1 cellular context compared by ENCODE assay signal in the genomic region with DNA sequence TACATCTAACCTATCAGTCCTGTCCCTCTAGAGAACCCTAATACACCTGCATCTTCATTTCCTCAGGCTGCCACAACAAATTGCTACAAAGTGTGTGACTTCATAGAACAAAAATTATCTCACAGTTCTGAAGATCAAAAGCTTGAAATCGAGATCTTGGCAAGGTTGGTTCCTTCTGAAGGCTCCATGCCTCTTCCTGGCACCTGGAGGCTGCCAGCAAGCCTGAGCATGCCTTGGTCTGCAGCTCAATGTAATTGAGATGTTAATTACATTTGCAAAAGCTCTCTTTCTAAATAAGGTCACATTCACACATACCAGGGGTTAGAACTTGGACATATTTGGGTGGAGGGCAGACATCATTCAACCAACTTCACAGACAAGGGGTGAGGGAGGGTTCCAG.
TF ChIP-seq lines count a peak whose summit lies in the region.

No MANE protein-coding gene starts in this region.

TF ChIP-seq in HEK293, 187 proteins besides CTCF, POLR2A, EP300 and RAD21 (continued from another document):
- TF ChIP-seq, protein P1, sequence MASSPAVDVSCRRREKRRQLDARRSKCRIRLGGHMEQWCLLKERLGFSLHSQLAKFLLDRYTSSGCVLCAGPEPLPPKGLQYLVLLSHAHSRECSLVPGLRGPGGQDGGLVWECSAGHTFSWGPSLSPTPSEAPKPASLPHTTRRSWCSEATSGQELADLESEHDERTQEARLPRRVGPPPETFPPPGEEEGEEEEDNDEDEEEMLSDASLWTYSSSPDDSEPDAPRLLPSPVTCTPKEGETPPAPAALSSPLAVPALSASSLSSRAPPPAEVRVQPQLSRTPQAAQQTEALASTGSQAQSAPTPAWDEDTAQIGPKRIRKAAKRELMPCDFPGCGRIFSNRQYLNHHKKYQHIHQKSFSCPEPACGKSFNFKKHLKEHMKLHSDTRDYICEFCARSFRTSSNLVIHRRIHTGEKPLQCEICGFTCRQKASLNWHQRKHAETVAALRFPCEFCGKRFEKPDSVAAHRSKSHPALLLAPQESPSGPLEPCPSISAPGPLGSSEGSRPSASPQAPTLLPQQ (tag by site-specific recombination; IDR thresholded peaks at IDR 0.05), result no peak
- TF ChIP-seq ZNF629 (tag by site-specific recombination; IDR thresholded peaks at IDR 0.05), result 0 out of 2 replicates have a peak, but pooled peaks have one; percentile 30
- no peak for TF ChIP-seq ZBTB48 (tag by site-specific recombination; IDR thresholded peaks at IDR 0.05)
- no peak for TF ChIP-seq ZNF311 (tag by site-specific recombination; IDR thresholded peaks at IDR 0.05; ENCODE audit: borderline replicate concordance)
- peak; percentile 33; the same call in 1 of the 2 replicates for TF ChIP-seq PRDM10 (tag by site-specific recombination; IDR thresholded peaks at IDR 0.05)
